ENCODE assay signal across 4 cellular contexts in the genomic region with DNA sequence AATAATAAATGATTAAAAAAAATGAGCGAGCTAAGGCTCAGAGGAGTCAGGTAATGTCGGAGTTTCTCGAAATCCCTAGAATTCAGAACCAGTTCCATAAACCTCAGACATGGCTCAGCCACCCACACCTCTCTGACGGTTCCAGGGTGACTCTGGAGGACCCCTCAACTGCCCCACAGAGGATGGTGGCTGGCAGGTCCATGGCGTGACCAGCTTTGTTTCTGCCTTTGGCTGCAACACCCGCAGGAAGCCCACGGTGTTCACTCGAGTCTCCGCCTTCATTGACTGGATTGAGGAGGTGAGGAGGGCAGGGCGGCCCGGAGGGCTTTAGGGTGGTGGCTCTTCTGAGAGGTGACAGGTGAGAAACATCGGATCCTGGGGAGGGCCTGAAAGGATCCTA. TPM values are rescaled to one million over a fixed set of nuclear protein-coding genes. Genes with fewer than 3 reads are reported as not detected.
"Had no signal": no experiment of that assay in that cellular context is flagged by ENCODE, and none has a peak within 500 bp of the region (broad histone marks: within the 10 kb centered on the region; RNA-seq: fewer than 3 reads in every experiment).

No MANE protein-coding gene starts in this region.

RNA-seq across cellular contexts. Expression of a gene that starts 9.6 kb away (rescaled TPM):
- total RNA-seq: LHCN-M2, M059J, MCF 10A, NCI-H460 had no signal

RNA-seq across cellular contexts. Expression of a gene that starts 15.1 kb away (rescaled TPM):
- total RNA-seq: LHCN-M2, M059J, MCF 10A, NCI-H460 had no signal
